In the genomic region with DNA sequence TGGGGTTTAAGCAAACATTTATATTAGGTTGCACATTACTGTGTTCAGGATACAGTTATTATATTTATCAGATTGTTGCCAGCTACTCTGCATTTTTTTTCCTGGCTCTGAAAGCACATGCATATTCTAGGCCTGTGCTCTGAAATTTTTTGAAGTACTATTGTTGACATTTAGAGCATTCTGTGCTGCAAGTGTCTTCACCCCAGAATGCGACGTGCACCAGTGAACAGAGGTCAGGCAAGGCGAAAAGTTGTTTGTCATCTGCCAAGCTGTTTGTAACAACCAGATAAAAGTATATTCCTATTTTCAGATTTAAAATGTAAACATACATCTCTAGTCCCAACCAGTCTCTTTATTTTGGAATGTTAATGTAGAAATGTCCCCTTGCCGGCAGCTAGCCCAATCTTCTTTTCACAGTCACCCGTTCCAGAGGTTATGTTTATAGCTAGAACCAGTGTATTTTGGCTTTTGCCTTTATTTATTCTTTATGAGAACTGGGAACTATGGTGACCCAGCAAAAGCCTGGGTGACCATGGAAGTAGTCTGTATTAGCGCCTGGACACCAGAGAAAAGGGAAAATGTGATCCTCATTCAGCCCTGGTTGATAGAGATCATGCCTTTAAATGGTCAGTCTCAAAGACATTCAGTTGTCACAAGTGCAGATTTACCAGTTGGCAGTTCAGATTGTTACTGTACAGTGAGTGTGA, we compare ENCODE assay signal across 15 cellular contexts.
"Had no signal": no experiment of that assay in that cellular context is flagged by ENCODE, and none has a peak within 500 bp of the region (broad histone marks: within the 10 kb centered on the region; RNA-seq: fewer than 3 reads in every experiment).

No MANE protein-coding gene starts in this region.

- H3K4me3 ChIP-seq: cardiac muscle cell, colonic mucosa, sigmoid colon, vagina had no signal

- H3K36me3 ChIP-seq: cardiac muscle cell, colonic mucosa, sigmoid colon, vagina had no signal

- H3K4me1 ChIP-seq: colonic mucosa, vagina had no signal

- H3K27me3 ChIP-seq: cardiac muscle cell, colonic mucosa, sigmoid colon, vagina had no signal

- ATAC-seq: activated CD8-positive, alpha-beta T cell treated with anti-CD3 and anti-CD28 coated beads for 36 hours; naive thymus-derived CD4-positive, alpha-beta T cell; stimulated activated naive CD8-positive, alpha-beta T cell treated with anti-CD3 and anti-CD28 coated beads, Interleukin-15, Interleukin-2, amounts not matched to agents 100 U/mL and 50 U/mL, for 24 hours had no signal

- DNase-seq: activated CD4-positive, alpha-beta T cell treated with anti-CD3 and anti-CD28 coated beads for 4 hours; activated CD8-positive, alpha-beta memory T cell treated with anti-CD3 and anti-CD28 coated beads, Interleukin-2, amount 50 U/mL, for 4 hours; activated CD8-positive, alpha-beta T cell treated with anti-CD3 and anti-CD28 coated beads for 36 hours; activated naive CD8-positive, alpha-beta T cell treated with anti-CD3 and anti-CD28 coated beads, Interleukin-2, amount 10 ng/mL, durations not matched to agents 7 days and 5 days; colonic mucosa; effector CD4-positive, alpha-beta T cell; hypothalamus; kidney glomerular epithelial cell; naive thymus-derived CD4-positive, alpha-beta T cell; sigmoid colon; stimulated activated CD4-positive, alpha-beta T cell treated with anti-CD3 and anti-CD28 coated beads, Interleukin-2, amount 100 ng/mL, for 48 hours; stimulated activated naive CD8-positive, alpha-beta T cell treated with anti-CD3 and anti-CD28 coated beads, Interleukin-15, Interleukin-2, amounts not matched to agents 100 U/mL and 50 U/mL, for 24 hours; T-helper 1 cell had no signal

- H3K27ac ChIP-seq: cardiac muscle cell, colonic mucosa, sigmoid colon, vagina had no signal

- H3K9me3 ChIP-seq: colonic mucosa, sigmoid colon, vagina had no signal
